Comparison of ENCODE assay signal across 27 cellular contexts in genomic region chr1:183850852-183851251, GRCh38. TPM values are rescaled to one million over a fixed set of nuclear protein-coding genes. Genes with fewer than 3 reads are reported as not detected.
DNase-seq lines count a peak whose midpoint lies in the region; ATAC-seq, FAIRE-seq and TF ChIP-seq lines count a peak whose summit lies in the region.
"Had no signal": no experiment of that assay in that cellular context is flagged by ENCODE, and none has a peak within 500 bp of the region (broad histone marks: within the 10 kb centered on the region; RNA-seq: fewer than 3 reads in every experiment).

No MANE protein-coding gene starts in this region.

- H3F3A ChIP-seq in SK-N-SH (replicated peaks; ENCODE audit: insufficient read depth) = peaks cover 9% of the 10 kb centered on the region

- no peak for DNase-seq in D721Med (ENCODE audit: insufficient read length, low spot score)
- no peak for DNase-seq in SK-N-SH
- DNase-seq in chondrocyte (ENCODE audit: low spot score) = no peak
- no peak for DNase-seq in omental fat pad (ENCODE audit: low spot score)
- DNase-seq in NCI-H1092 treated with DMSO at 0.1 percent for 48 hours (lab: John Stamatoyannopoulos, UW) = no peak
- DNase-seq in pancreas = no peak
- DNase-seq in H54 (ENCODE audit: insufficient read length, low spot score) = no peak
- DNase-seq: C1 segment of cervical spinal cord; CD4-positive, alpha-beta memory T cell; COR-L47; DMS79 treated with DMSO at 0.1 percent for 48 hours; GF-D8; MM.1S; NCI-H1417 treated with DMSO at 0.1 percent for 48 hours; NCI-H1694 treated with DMSO at 0.1 percent for 48 hours; NCI-H2081; NCI-H2227 treated with DMSO at 0.1 percent for 48 hours; NCI-H526 treated with DMSO at 0.1 percent for 48 hours; SHP77 had no signal

- peaks cover 3 to 13% of the 10 kb centered on the region in 2 experiments for H3K36me3 ChIP-seq in SK-N-SH (replicated peaks in 1 of 2; ENCODE audit: control insufficient read depth in 1 of 2, insufficient read depth in 2 of 2, low read length in 1 of 2)
- no peaks in the 10 kb centered on the region for H3K36me3 ChIP-seq in pancreas
- H3K36me3 ChIP-seq: HAP-1 had no signal

- H3K27ac Mint-ChIP-seq in chondrocyte (ENCODE audit: unreplicated experiment) = peak overlapping the region; percentile 78
- H3K27ac Mint-ChIP-seq: CD4-positive, alpha-beta memory T cell; GM23338; IgD-negative memory B cell had no signal

- no peaks in the 10 kb centered on the region for H3K27me3 Mint-ChIP-seq in chondrocyte (ENCODE audit: low read depth)
- H3K27me3 Mint-ChIP-seq: CD4-positive, alpha-beta memory T cell; IgD-negative memory B cell had no signal

- TF ChIP-seq RAD21 in SK-N-SH (IDR thresholded peaks at IDR 0.05; ENCODE audit: low read length) = no peak

- H3K4me1 ChIP-seq in SK-N-SH (ENCODE audit: control insufficient read depth in 1 of 2, insufficient read depth in 2 of 2, low read depth in 1 of 2, low read length in 1 of 2) (peaks cover 0 to 11% of the 10 kb centered on the region in 2 experiments; a peak in 3 of 4 replicates), pancreas (peaks cover 0 to 4% (median 0%) of the 10 kb centered on the region in 3 donors)

- peak; percentile 80 for FAIRE-seq in D721Med (lab: Jason Lieb, UNC)
- no peak for FAIRE-seq in pancreas (lab: Jason Lieb, UNC)
- no peak for FAIRE-seq in H54 (lab: Jason Lieb, UNC)
- FAIRE-seq: GM12891 had no signal

- H3K4me1 Mint-ChIP-seq in chondrocyte (ENCODE audit: low read depth) = peaks cover 15% of the 10 kb centered on the region
- H3K4me1 Mint-ChIP-seq: CD4-positive, alpha-beta memory T cell; IgD-negative memory B cell had no signal

- H3K36me3 Mint-ChIP-seq in chondrocyte (ENCODE audit: low read depth) = peaks cover 2% of the 10 kb centered on the region
- H3K36me3 Mint-ChIP-seq: CD4-positive, alpha-beta memory T cell; IgD-negative memory B cell had no signal

- no peaks in the 10 kb centered on the region for H3K9me3 Mint-ChIP-seq in chondrocyte (ENCODE audit: low read depth)
- H3K9me3 Mint-ChIP-seq: CD4-positive, alpha-beta memory T cell; GM23338; IgD-negative memory B cell had no signal

- no peaks in the 10 kb centered on the region for H3K79me2 ChIP-seq in SK-N-SH (ENCODE audit: insufficient read depth)

- H3K9me3 ChIP-seq in SK-N-SH (no peaks in the 10 kb centered on the region), pancreas (no peaks in the 10 kb centered on the region)
- H3K9me3 ChIP-seq: HAP-1 had no signal

- ATAC-seq in omental fat pad (ENCODE audit: low FRiP score) (peak; percentile 33), HG03025 (IDR thresholded peaks at IDR 0.05; ENCODE audit: low FRiP score, unreplicated experiment) (no peak), pancreas (no peak)
- ATAC-seq: GM23338, Panc1 had no signal

- H3K9me2 ChIP-seq in SK-N-SH = no peaks in the 10 kb centered on the region

- H3K27ac ChIP-seq in SK-N-SH (ENCODE audit: low read depth in 2 of 2, low read length in 1 of 2) (no peak overlapping the region), pancreas (no peak overlapping the region)
- H3K27ac ChIP-seq: KMS-11, RWPE1 had no signal

- H3K4me3 Mint-ChIP-seq in chondrocyte (ENCODE audit: unreplicated experiment) = no peak overlapping the region
- H3K4me3 Mint-ChIP-seq: CD4-positive, alpha-beta memory T cell; GM23338; IgD-negative memory B cell had no signal

- no peak for TF ChIP-seq CTCF in D721Med (IDR thresholded peaks at IDR 0.05; ENCODE audit: insufficient read depth, missing control alignments)
- no peak for TF ChIP-seq CTCF in SK-N-SH (IDR thresholded peaks at IDR 0.05)
- TF ChIP-seq CTCF in chondrocyte (IDR thresholded peaks at IDR 0.05) = no peak
- no peak for TF ChIP-seq CTCF in omental fat pad (IDR thresholded peaks at IDR 0.05)
- TF ChIP-seq CTCF in pancreas (IDR thresholded peaks at IDR 0.05) = no peak

- H3K4me3 ChIP-seq in SK-N-SH (ENCODE audit: low read depth in 2 of 2, low read length in 1 of 2) (no peak overlapping the region), pancreas (no peak overlapping the region)
- H3K4me3 ChIP-seq: GM23338, HAP-1 had no signal

- no peak overlapping the region for H3K9ac ChIP-seq in SK-N-SH
- H3K9ac ChIP-seq: KMS-11 had no signal

- no peaks in the 10 kb centered on the region for H4K20me1 ChIP-seq in SK-N-SH (ENCODE audit: insufficient read depth)

- CTCF ChIA-PET in SK-N-SH (lab: Yijun Ruan, JAX) = interaction anchor here (0.8 to 0.9 kb wide), 3 partner anchors 13 to 65 kb away, joined by 3 read pairs; no protein-coding TSS in a partner anchor

- POLR2A ChIA-PET in SK-N-SH (lab: Yijun Ruan, JAX) = no interaction called here

- no peak for TF ChIP-seq POLR2A in H54 (IDR thresholded peaks at IDR 0.05; ENCODE audit: low read depth, low read length)

- H3K4me2 ChIP-seq in SK-N-SH = no peak overlapping the region
- H3K4me2 ChIP-seq: GM23338, KMS-11 had no signal

- intact Hi-C loops in pancreas (cut with DNase I) = no loop called here

- WGBS in SK-N-SH (ENCODE audit: low lambda C conversion rate) = 85% methylated on average over 2 of the region's 2 CpGs
- 44 to 55% methylated on average over 2 of the region's 2 CpGs for WGBS in pancreas, 2 donors

- no peaks in the 10 kb centered on the region for H3K27me3 ChIP-seq in SK-N-SH (ENCODE audit: insufficient read depth)
- H3K27me3 ChIP-seq in pancreas = no peaks in the 10 kb centered on the region

- no peak for TF ChIP-seq EP300 in SK-N-SH (IDR thresholded peaks at IDR 0.05; ENCODE audit: borderline replicate concordance in 1 of 2, low read depth in 1 of 2, low read length in 1 of 2)

- H2AFZ ChIP-seq in SK-N-SH (ENCODE audit: low read depth) = no peak overlapping the region
- H2AFZ ChIP-seq: GM23338 had no signal

TF ChIP-seq in SK-N-SH, 30 proteins besides CTCF, POLR2A, EP300 and RAD21:
- no peak for TF ChIP-seq EZH2phosphoT487 (IDR thresholded peaks at IDR 0.05; ENCODE audit: borderline replicate concordance, low read depth)
- TF ChIP-seq PBX3 (IDR thresholded peaks at IDR 0.05) = peak; percentile 28; the same call in 1 of the 2 replicates
- TF ChIP-seq USF2 (IDR thresholded peaks at IDR 0.05; ENCODE audit: borderline replicate concordance, low read depth, low read length) = no peak
- TF ChIP-seq RFX5 (IDR thresholded peaks at IDR 0.05; ENCODE audit: low read length) = no peak
- no peak for TF ChIP-seq IRF3 (IDR thresholded peaks at IDR 0.05; ENCODE audit: low read depth, low read length)

RNA-seq across cellular contexts. Expression of gene RGL1, which starts 45.9 kb away (rescaled TPM):
- polyA plus RNA-seq in SK-N-SH (2012; rRNA removed) (8.3 and 10.7 TPM in 2 replicates), pancreas (1 to 10 TPM; 3.6 to 6.6 TPM)
- polyA plus RNA-seq in SK-N-SH (2012; cell fraction: cytosol; rRNA removed) = 8.7 and 9.7 TPM in 2 replicates
- polyA plus RNA-seq in SK-N-SH (2012; cell fraction: nucleus; rRNA removed) = 10.3 and 15.7 TPM in 2 replicates
- total RNA-seq in chondrocyte (20.9 to 37.9 TPM (median 21.1 TPM) in 3 replicates), omental fat pad (10 to 100 TPM; 66.8 to 88.3 (median 74.6) TPM), pancreas (1 to 10 TPM; 2.8 to 9.1 (median 4.9) TPM)
- polyA plus RNA-seq: IgD-negative memory B cell had no signal
